8 cellular contexts compared by ENCODE assay signal in genomic region chr2:61694312-61695274, GRCh38.
A peak's percentile ranks its signal among the peaks of the same experiment; 100 is the strongest.
DNase-seq lines count a peak whose midpoint lies in the region; ATAC-seq and TF ChIP-seq lines count a peak whose summit lies in the region.

No MANE protein-coding gene starts in this region.

- peak overlapping the region; percentile 64 to 76 for H3K27ac ChIP-seq in mucosa of rectum (ENCODE audit: low read depth in 2 of 2, low read length in 2 of 2)

- H3K27me3 ChIP-seq in mucosa of rectum (ENCODE audit: control insufficient read depth in 2 of 2, insufficient read depth in 2 of 2, low read length in 2 of 2) = no peaks in the 10 kb centered on the region

- H3K4me1 ChIP-seq in mucosa of rectum (ENCODE audit: control insufficient read depth in 2 of 2, insufficient read depth in 2 of 2, low read length in 2 of 2) = peaks cover 6 to 8% of the 10 kb centered on the region in 2 donors

- no peaks in the 10 kb centered on the region for H3K36me3 Mint-ChIP-seq in CD14-positive monocyte

- H3K4me3 Mint-ChIP-seq in CD14-positive monocyte = peak overlapping the region; percentile 87 to 96

- peak overlapping the region; percentile 77 to 80 for H3K9ac ChIP-seq in mucosa of rectum (ENCODE audit: low read depth in 1 of 2, low read length in 2 of 2)

- peak overlapping the region; percentile 94 to 98 (median 97) for H3K27ac Mint-ChIP-seq in CD14-positive monocyte

- H3K4me3 ChIP-seq in epithelial cell of proximal tubule (ENCODE audit: low read depth, low read length) (peak overlapping the region; percentile 89), mucosa of rectum (ENCODE audit: low read length in 2 of 2) (peak overlapping the region; percentile 86 to 95)

- peaks cover 0 to 2% (median 0%) of the 10 kb centered on the region in 7 donors for H3K9me3 Mint-ChIP-seq in CD14-positive monocyte

- intact Hi-C loops in CD14-positive monocyte (cut with micrococcal nuclease) = loop anchor here (2.0 to 10.0 kb wide), 4 partner anchors 68 to 190 kb away; partner anchors contain the start of genes FAM161A (in 2 of the 2) and CCT4 (in 1 of the 2)

- peak; percentile 93 for ATAC-seq in HG03457 (IDR thresholded peaks at IDR 0.05; ENCODE audit: unreplicated experiment)

- peaks cover 0 to 2% (median 1%) of the 10 kb centered on the region in 3 donors for H3K27me3 Mint-ChIP-seq in CD14-positive monocyte (ENCODE audit: low read depth in 3 of 3)

- H3K4me1 Mint-ChIP-seq in CD14-positive monocyte = peaks cover 16% of the 10 kb centered on the region

- H3K9me3 ChIP-seq in mucosa of rectum (ENCODE audit: control insufficient read depth in 2 of 2, low read length in 2 of 2) = no peaks in the 10 kb centered on the region

- TF ChIP-seq CTCF in CD14-positive monocyte (IDR thresholded peaks at IDR 0.05) (no peak), epithelial cell of proximal tubule (conservative IDR thresholded peaks at IDR 0.05; ENCODE audit: low read depth, low read length) (peak; percentile 53)

- peak; percentile 96 for DNase-seq in CD14-positive monocyte (ENCODE audit: low spot score)
- DNase-seq in GM19240 (ENCODE audit: insufficient read length, low spot score) = peak; percentile 58
- peak; percentile 95 for DNase-seq in NOMO-1 treated with dmso at 0.1 percent for 144 hours (lab: John Stamatoyannopoulos, UW; ENCODE audit: unreplicated experiment)
- DNase-seq in activated T-cell treated with anti-CD3 and anti-CD28 coated beads for 4 hours = peak; percentile 80
- no peak for DNase-seq in epithelial cell of proximal tubule (ENCODE audit: low read depth)
- peak; percentile 67 to 76 for DNase-seq in stimulated activated CD8-positive, alpha-beta memory T cell treated with anti-CD3 and anti-CD28 coated beads, Interleukin-4, amount 100 ng/mL, for 4 hours (ENCODE audit: low read depth in 2 of 2, low spot score in 1 of 2)

- H3K36me3 ChIP-seq in mucosa of rectum (ENCODE audit: control insufficient read depth in 2 of 2, insufficient read depth in 2 of 2, low read length in 2 of 2) = no peaks in the 10 kb centered on the region
